ENCODE assay signal across 8 cellular contexts in genomic region chr20:7106910-7107309, GRCh38.
"Had no signal": no experiment of that assay in that cellular context is flagged by ENCODE, and none has a peak within 500 bp of the region (broad histone marks: within the 10 kb centered on the region; RNA-seq: fewer than 3 reads in every experiment).

No MANE protein-coding gene starts in this region.

- H3K27ac ChIP-seq: GM23248, HL-60 had no signal

- H3K4me3 ChIP-seq: GM23248, HAP-1 had no signal

- H3K9ac ChIP-seq: GM23248 had no signal

- H3K36me3 ChIP-seq: HAP-1 had no signal

- ATAC-seq: HCT116 had no signal

- DNase-seq: GM23248, GOT3, H7, HFFc6, KG1 had no signal

- H3K9me3 ChIP-seq: HAP-1 had no signal

- H2AFZ ChIP-seq: GM23248 had no signal

- H3K4me1 ChIP-seq: HAP-1 had no signal
